Comparison of ENCODE assay signal across 28 cellular contexts in the genomic region with DNA sequence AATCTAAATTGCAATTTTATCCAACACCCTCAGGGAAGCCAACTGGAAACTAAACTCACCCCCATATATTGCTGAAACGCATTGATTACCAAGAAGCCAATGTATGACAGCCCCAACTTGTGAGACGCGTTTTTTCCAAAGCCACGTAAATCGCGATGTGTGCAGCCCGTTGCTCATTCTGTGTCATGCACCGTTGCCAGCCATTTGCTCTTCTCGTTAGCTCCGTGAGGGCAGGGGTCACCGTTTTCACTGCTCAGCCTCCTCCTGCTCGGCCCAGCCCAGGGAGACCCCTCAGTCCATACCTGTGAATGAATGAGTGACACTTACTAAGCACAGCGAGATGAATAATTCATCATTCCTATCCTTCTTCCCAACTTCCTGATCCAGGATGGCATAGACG.
"Had no signal": no experiment of that assay in that cellular context is flagged by ENCODE, and none has a peak within 500 bp of the region (broad histone marks: within the 10 kb centered on the region; RNA-seq: fewer than 3 reads in every experiment).

No MANE protein-coding gene starts in this region.

- H3K4me2 ChIP-seq: smooth muscle cell had no signal

- H3K4me1 ChIP-seq: esophagus squamous epithelium, prostate gland, thyroid gland, upper lobe of right lung had no signal

- DNase-seq: activated CD4-positive, alpha-beta T cell treated with anti-CD3 and anti-CD28 coated beads for 36 hours; activated CD4-positive, CD25-positive, alpha-beta regulatory T cell; activated CD8-positive, alpha-beta memory T cell treated with anti-CD3 and anti-CD28 coated beads, Interleukin-2, amount 10 ng/mL, durations not matched to agents 7 days and 5 days; activated CD8-positive, alpha-beta T cell treated with anti-CD3 and anti-CD28 coated beads, Interleukin-2, amount 10 ng/mL, durations not matched to agents 7 days and 5 days; activated naive CD8-positive, alpha-beta T cell treated with anti-CD3 and anti-CD28 coated beads, Interleukin-2, amount 50 U/mL, for 24 hours; activated T-cell treated with anti-CD3 and anti-CD28 coated beads, Interleukin-2, amount 50 U/mL, for 48 hours; amygdala; endodermal cell; esophagus squamous epithelium; hippocampal formation; naive thymus-derived CD8-positive, alpha-beta T cell; retina; stimulated activated CD4-positive, alpha-beta T cell treated with anti-CD3 and anti-CD28 coated beads, Interleukin-15, amount 100 ng/mL, for 24 hours; stimulated activated CD4-positive, alpha-beta T cell treated with anti-CD3 and anti-CD28 coated beads, Interleukin-2, amount 100 ng/mL, for 24 hours; stimulated activated naive B cell treated with anti-CD40 and anti-IgM and Interleukin-4, amounts not matched to agents 10 μg/mL and 1 μg/mL and 100 μg/mL, for 72 hours; stomach; T-helper 1 cell; thyroid gland; upper lobe of right lung had no signal

- H3K9me3 Mint-ChIP-seq: activated naive CD4-positive, alpha-beta T cell treated with anti-CD3 and anti-CD28 coated beads, Interleukin-2, amount 50 U/mL, for 24 hours; activated T-helper 2 cell treated with anti-CD3 and anti-CD28 coated beads, Interferon-gamma antibody, Interleukin-2, Interleukin-4, amounts not matched to agents 10 μg/mL and 5 μg/mL and 100 μg/mL, durations not matched to agents 14 hours and 24 hours and 36 hours; central memory CD8-positive, alpha-beta T cell; T-helper 2 cell treated with Interferon-gamma antibody and Interleukin-4, amounts not matched to agents 5 μg/mL and 100 μg/mL, for 36 hours had no signal

- H3K36me3 ChIP-seq: esophagus squamous epithelium, prostate gland, stomach, thyroid gland, upper lobe of right lung had no signal

- H3K27ac ChIP-seq: esophagus squamous epithelium, prostate gland, stomach, thyroid gland, upper lobe of right lung had no signal

- H3K4me3 ChIP-seq: esophagus squamous epithelium, prostate gland, smooth muscle cell, stomach, thyroid gland, upper lobe of right lung had no signal

- H3K4me1 Mint-ChIP-seq: activated CD4-positive, alpha-beta T cell treated with anti-CD3 and anti-CD28 coated beads for 36 hours; activated naive CD4-positive, alpha-beta T cell treated with anti-CD3 and anti-CD28 coated beads, Interleukin-2, amount 50 U/mL, for 24 hours had no signal

- H3K27me3 ChIP-seq: stomach, thyroid gland, upper lobe of right lung had no signal

- FAIRE-seq: frontal cortex, keratinocyte had no signal

- H3K9me3 ChIP-seq: esophagus squamous epithelium, prostate gland, thyroid gland, upper lobe of right lung had no signal

- H3K27ac Mint-ChIP-seq: activated CD4-positive, alpha-beta T cell treated with anti-CD3 and anti-CD28 coated beads for 36 hours; activated CD8-positive, alpha-beta memory T cell treated with anti-CD3 and anti-CD28 coated beads, Interleukin-2, amount 10 ng/mL, durations not matched to agents 7 days and 5 days; activated CD8-positive, alpha-beta T cell treated with anti-CD3 and anti-CD28 coated beads, Interleukin-2, amount 10 ng/mL, durations not matched to agents 7 days and 5 days; activated naive CD4-positive, alpha-beta T cell treated with anti-CD3 and anti-CD28 coated beads, Interleukin-2, amount 50 U/mL, for 24 hours; activated naive CD8-positive, alpha-beta T cell treated with anti-CD3 and anti-CD28 coated beads, Interleukin-2, amount 50 U/mL, for 24 hours; activated T-helper 2 cell treated with anti-CD3 and anti-CD28 coated beads, Interferon-gamma antibody, Interleukin-2, Interleukin-4, amounts not matched to agents 10 μg/mL and 5 μg/mL and 100 μg/mL, durations not matched to agents 14 hours and 24 hours and 36 hours; dendritic cell treated with granulocyte-macrophage colony-stimulating factor and Interleukin-4, amounts not matched to agents 40 ng/mL and 50 ng/mL, for 4 days; T-helper 2 cell treated with Interferon-gamma antibody and Interleukin-4, amounts not matched to agents 5 μg/mL and 100 μg/mL, for 36 hours had no signal

- H3K4me3 Mint-ChIP-seq: activated CD4-positive, alpha-beta T cell treated with anti-CD3 and anti-CD28 coated beads for 36 hours; activated CD8-positive, alpha-beta memory T cell treated with anti-CD3 and anti-CD28 coated beads, Interleukin-2, amount 10 ng/mL, durations not matched to agents 7 days and 5 days; activated CD8-positive, alpha-beta T cell treated with anti-CD3 and anti-CD28 coated beads, Interleukin-2, amount 10 ng/mL, durations not matched to agents 7 days and 5 days; activated naive CD4-positive, alpha-beta T cell treated with anti-CD3 and anti-CD28 coated beads, Interleukin-2, amount 50 U/mL, for 24 hours; activated naive CD8-positive, alpha-beta T cell treated with anti-CD3 and anti-CD28 coated beads, Interleukin-2, amount 50 U/mL, for 24 hours; central memory CD8-positive, alpha-beta T cell; dendritic cell treated with granulocyte-macrophage colony-stimulating factor and Interleukin-4, amounts not matched to agents 40 ng/mL and 50 ng/mL, for 4 days; endodermal cell; naive thymus-derived CD8-positive, alpha-beta T cell; stimulated activated naive B cell treated with anti-CD40 and anti-IgM and Interleukin-4, amounts not matched to agents 10 μg/mL and 1 μg/mL and 100 μg/mL, for 72 hours; T-helper 2 cell treated with Interferon-gamma antibody and Interleukin-4, amounts not matched to agents 5 μg/mL and 100 μg/mL, for 36 hours had no signal
